Comparison of ENCODE assay signal across 8 cellular contexts in genomic region chr7:7639847-7640220, GRCh38. TPM values are rescaled to one million over a fixed set of nuclear protein-coding genes. Genes with fewer than 3 reads are reported as not detected.
DNase-seq lines count a peak whose midpoint lies in the region; ATAC-seq and TF ChIP-seq lines count a peak whose summit lies in the region.

No MANE protein-coding gene starts in this region.

- H3K27me3 Mint-ChIP-seq in activated T-helper 1 cell treated with anti-CD3 and anti-CD28 coated beads, Interleukin-12 subunit alpha, Interleukin-12 subunit beta, Interleukin-2, Interleukin-4 antibody, amounts not matched to agents 30 ng/mL and 10 ng/mL and 1 ng/mL, durations not matched to agents 14 hours and 24 hours and 36 hours (ENCODE audit: insufficient read depth), result no peaks in the 10 kb centered on the region
- no peaks in the 10 kb centered on the region for H3K27me3 Mint-ChIP-seq in progenitor cell of endocrine pancreas

- peaks cover 16% of the 10 kb centered on the region for H3K36me3 Mint-ChIP-seq in activated T-helper 1 cell treated with anti-CD3 and anti-CD28 coated beads, Interleukin-12 subunit alpha, Interleukin-12 subunit beta, Interleukin-2, Interleukin-4 antibody, amounts not matched to agents 30 ng/mL and 10 ng/mL and 1 ng/mL, durations not matched to agents 14 hours and 24 hours and 36 hours (ENCODE audit: low read depth)
- peaks cover 19% of the 10 kb centered on the region for H3K36me3 Mint-ChIP-seq in progenitor cell of endocrine pancreas (ENCODE audit: insufficient read depth)

- no peaks in the 10 kb centered on the region for H3K9me3 Mint-ChIP-seq in activated T-helper 1 cell treated with anti-CD3 and anti-CD28 coated beads, Interleukin-12 subunit alpha, Interleukin-12 subunit beta, Interleukin-2, Interleukin-4 antibody, amounts not matched to agents 30 ng/mL and 10 ng/mL and 1 ng/mL, durations not matched to agents 14 hours and 24 hours and 36 hours
- peaks cover 5% of the 10 kb centered on the region for H3K9me3 Mint-ChIP-seq in progenitor cell of endocrine pancreas (ENCODE audit: low read depth)

- 0 to 2% methylated on average over 10 to 19 of the region's 19 CpGs for WGBS in gastroesophageal sphincter (ENCODE audit: low coverage in 1 of 2), 2 donors

- peak overlapping the region; percentile 96 for H3K4me3 Mint-ChIP-seq in activated T-helper 1 cell treated with anti-CD3 and anti-CD28 coated beads, Interleukin-12 subunit alpha, Interleukin-12 subunit beta, Interleukin-2, Interleukin-4 antibody, amounts not matched to agents 30 ng/mL and 10 ng/mL and 1 ng/mL, durations not matched to agents 14 hours and 24 hours and 36 hours
- H3K4me3 Mint-ChIP-seq in progenitor cell of endocrine pancreas (ENCODE audit: low read depth), result peak overlapping the region; percentile 99

- H3K4me1 Mint-ChIP-seq in activated T-helper 1 cell treated with anti-CD3 and anti-CD28 coated beads, Interleukin-12 subunit alpha, Interleukin-12 subunit beta, Interleukin-2, Interleukin-4 antibody, amounts not matched to agents 30 ng/mL and 10 ng/mL and 1 ng/mL, durations not matched to agents 14 hours and 24 hours and 36 hours (ENCODE audit: low read depth), result peaks cover 40% of the 10 kb centered on the region
- H3K4me1 Mint-ChIP-seq in progenitor cell of endocrine pancreas (ENCODE audit: low read depth), result peaks cover 23% of the 10 kb centered on the region

- peaks cover 3 to 24% (median 10%) of the 10 kb centered on the region in 3 donors for H3K4me1 ChIP-seq in gastroesophageal sphincter

- H3K9me3 ChIP-seq in gastroesophageal sphincter, result no peaks in the 10 kb centered on the region

- TF ChIP-seq CTCF in gastroesophageal sphincter (IDR thresholded peaks at IDR 0.05) (no peak), progenitor cell of endocrine pancreas (IDR thresholded peaks at IDR 0.05; ENCODE audit: unreplicated experiment) (no peak)

- peak overlapping the region; percentile 41 to 92 (median 90) for H3K27ac ChIP-seq in gastroesophageal sphincter

- no peak for TF ChIP-seq EP300 in gastroesophageal sphincter (IDR thresholded peaks at IDR 0.05)

- peak overlapping the region; percentile 97 for H3K27ac Mint-ChIP-seq in activated T-helper 1 cell treated with anti-CD3 and anti-CD28 coated beads, Interleukin-12 subunit alpha, Interleukin-12 subunit beta, Interleukin-2, Interleukin-4 antibody, amounts not matched to agents 30 ng/mL and 10 ng/mL and 1 ng/mL, durations not matched to agents 14 hours and 24 hours and 36 hours
- H3K27ac Mint-ChIP-seq in progenitor cell of endocrine pancreas, result peak overlapping the region; percentile 99

- H3K4me3 ChIP-seq in gastroesophageal sphincter, result peak overlapping the region; percentile 63 to 66

- peak; percentile 35 for DNase-seq in activated CD4-positive, CD25-positive, alpha-beta regulatory T cell treated with anti-CD3 and anti-CD28 coated beads, Interleukin-2, amount 50 U/mL, for 16 hours (ENCODE audit: low read depth, low spot score)
- DNase-seq in activated CD4-positive, CD25-positive, alpha-beta regulatory T cell treated with anti-CD3 and anti-CD28 coated beads, Interleukin-2, amount 50 U/mL, for 72 hours, result no peak
- DNase-seq in NCI-H1092 treated with DMSO at 0.1 percent for 48 hours (lab: John Stamatoyannopoulos, UW) (peak; percentile 50), progenitor cell of endocrine pancreas (ENCODE audit: low spot score, unreplicated experiment) (no peak), NCI-H1048 (lab: John Stamatoyannopoulos, UW) (no peak)
- DNase-seq in activated T-helper 1 cell treated with anti-CD3 and anti-CD28 coated beads, Interleukin-12 subunit alpha, Interleukin-12 subunit beta, Interleukin-2, Interleukin-4 antibody, amounts not matched to agents 30 ng/mL and 10 ng/mL and 1 ng/mL, durations not matched to agents 14 hours and 24 hours and 36 hours (ENCODE audit: low spot score), result peak; percentile 22

- ATAC-seq in gastroesophageal sphincter (no peak), HG03439 (IDR thresholded peaks at IDR 0.05; ENCODE audit: unreplicated experiment) (no peak)

- no peak for TF ChIP-seq POLR2A in gastroesophageal sphincter (IDR thresholded peaks at IDR 0.05)

- intact Hi-C loops in activated T-helper 1 cell treated with anti-CD3 and anti-CD28 coated beads, Interleukin-12 subunit alpha, Interleukin-12 subunit beta, Interleukin-2, Interleukin-4 antibody, amounts not matched to agents 30 ng/mL and 10 ng/mL and 1 ng/mL, durations not matched to agents 14 hours and 24 hours and 36 hours (cut with micrococcal nuclease), result loop anchor here (1.0 to 10.0 kb wide), 16 partner anchors 31 to 1633 kb away; partner anchors contain the start of genes AIMP2, C1GALT1, GLCCI1 and MIOS

- H3K27me3 ChIP-seq in gastroesophageal sphincter, result no peaks in the 10 kb centered on the region

- peaks cover 0 to 19% of the 10 kb centered on the region in 2 donors for H3K36me3 ChIP-seq in gastroesophageal sphincter

RNA-seq across cellular contexts. Expression of gene UMAD1, which starts 0.7 kb away (rescaled TPM):
- total RNA-seq in activated T-helper 1 cell treated with anti-CD3 and anti-CD28 coated beads, Interleukin-12 subunit alpha, Interleukin-12 subunit beta, Interleukin-2, Interleukin-4 antibody, amounts not matched to agents 30 ng/mL and 10 ng/mL and 1 ng/mL, durations not matched to agents 14 hours and 24 hours and 36 hours, result 13.6 and 14.2 TPM in 2 replicates
- total RNA-seq in gastroesophageal sphincter, result 10 to 100 TPM in 3 of 4 donors, 1 to 10 TPM in 1; 7.4 to 24.4 (median 15.9) TPM
- 12.1 and 12.8 TPM in 2 replicates for total RNA-seq in progenitor cell of endocrine pancreas

Comparison
In these comparisons a context has a peak if more than half of its experiments do, and no peak if none do; other contexts are left out.
1. DNase-seq: peak in activated CD4-positive, CD25-positive, alpha-beta regulatory T cell treated with anti-CD3 and anti-CD28 coated beads, Interleukin-2, amount 50 U/mL, for 16 hours (single experiment), NCI-H1092 treated with DMSO at 0.1 percent for 48 hours (single experiment) and activated T-helper 1 cell treated with anti-CD3 and anti-CD28 coated beads, Interleukin-12 subunit alpha, Interleukin-12 subunit beta, Interleukin-2, Interleukin-4 antibody, amounts not matched to agents 30 ng/mL and 10 ng/mL and 1 ng/mL, durations not matched to agents 14 hours and 24 hours and 36 hours (single experiment); none in activated CD4-positive, CD25-positive, alpha-beta regulatory T cell treated with anti-CD3 and anti-CD28 coated beads, Interleukin-2, amount 50 U/mL, for 72 hours (single experiment), progenitor cell of endocrine pancreas (single experiment) and NCI-H1048 (single experiment).